8 cellular contexts compared by ENCODE assay signal in the genomic region with DNA sequence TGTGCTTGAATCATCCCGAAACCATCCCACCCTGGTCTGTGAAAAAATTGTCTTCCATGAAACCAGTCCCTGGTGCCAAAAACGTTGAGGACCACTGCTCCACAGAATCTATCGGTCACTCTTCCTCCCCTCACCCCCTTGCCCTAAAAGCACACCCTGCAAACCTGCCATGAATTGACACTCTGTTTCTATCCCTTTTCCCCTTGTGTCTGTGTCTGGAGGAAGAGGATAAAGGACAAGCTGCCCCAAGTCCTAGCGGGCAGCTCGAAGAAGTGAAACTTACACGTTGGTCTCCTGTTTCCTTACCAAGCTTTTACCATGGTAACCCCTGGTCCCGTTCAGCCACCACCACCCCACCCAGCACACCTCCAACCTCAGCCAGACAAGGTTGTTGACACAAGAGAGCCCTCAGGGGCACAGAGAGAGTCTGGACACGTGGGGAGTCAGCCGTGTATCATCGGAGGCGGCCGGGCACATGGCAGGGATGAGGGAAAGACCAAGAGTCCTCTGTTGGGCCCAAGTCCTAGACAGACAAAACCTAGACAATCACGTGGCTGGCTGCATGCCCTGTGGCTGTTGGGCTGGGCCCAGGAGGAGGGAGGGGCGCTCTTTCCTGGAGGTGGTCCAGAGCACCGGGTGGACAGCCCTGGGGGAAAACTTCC.
A peak's percentile ranks its signal among the peaks of the same experiment; 100 is the strongest.
DNase-seq lines count a peak whose midpoint lies in the region; ATAC-seq lines count a peak whose summit lies in the region.

No MANE protein-coding gene starts in this region.

- H3K4me1 ChIP-seq in mucosa of rectum (ENCODE audit: control insufficient read depth in 2 of 2, insufficient read depth in 2 of 2, low read length in 2 of 2): peaks cover 8 to 17% of the 10 kb centered on the region in 2 donors

- peaks cover 27 to 31% of the 10 kb centered on the region in 2 donors for H3K4me1 Mint-ChIP-seq in effector memory CD8-positive, alpha-beta T cell (ENCODE audit: low read depth in 2 of 2)

- no peaks in the 10 kb centered on the region for H3K9me3 ChIP-seq in mucosa of rectum (ENCODE audit: control insufficient read depth in 2 of 2, low read length in 2 of 2)

- H3K36me3 Mint-ChIP-seq in effector memory CD8-positive, alpha-beta T cell (ENCODE audit: insufficient read depth): no peaks in the 10 kb centered on the region

- no peaks in the 10 kb centered on the region for H3K36me3 ChIP-seq in mucosa of rectum (ENCODE audit: control insufficient read depth in 2 of 2, insufficient read depth in 2 of 2, low read length in 2 of 2)

- peak overlapping the region; percentile 64 to 74 for H3K4me3 Mint-ChIP-seq in effector memory CD8-positive, alpha-beta T cell

- ATAC-seq in GM21423 (IDR thresholded peaks at IDR 0.05; ENCODE audit: unreplicated experiment) (peak; percentile 41), HG03571 (IDR thresholded peaks at IDR 0.05; ENCODE audit: unreplicated experiment) (no peak)
- peak; percentile 59 for ATAC-seq in effector memory CD8-positive, alpha-beta T cell (replicated peaks)

- peak overlapping the region; percentile 20 to 63 for H3K27ac Mint-ChIP-seq in effector memory CD8-positive, alpha-beta T cell

- no peaks in the 10 kb centered on the region for H3K9me3 Mint-ChIP-seq in effector memory CD8-positive, alpha-beta T cell

- H3K4me3 ChIP-seq in mucosa of rectum (ENCODE audit: low read length in 2 of 2): peak overlapping the region in 1 of 2 donors; percentile 48

- peak overlapping the region; percentile 44 to 45 for H3K27ac ChIP-seq in mucosa of rectum (ENCODE audit: low read depth in 2 of 2, low read length in 2 of 2)

- peaks cover 0 to 3% of the 10 kb centered on the region in 2 donors for H3K27me3 ChIP-seq in mucosa of rectum (ENCODE audit: control insufficient read depth in 2 of 2, insufficient read depth in 2 of 2, low read length in 2 of 2)

- peak; percentile 54 for DNase-seq in AG20443 (ENCODE audit: low spot score)
- peak; percentile 67 for DNase-seq in NCI-H2196 (lab: John Stamatoyannopoulos, UW; ENCODE audit: unreplicated experiment)
- peak in 2 of 3 experiments; percentile 7 to 8 for DNase-seq in effector memory CD8-positive, alpha-beta T cell
- DNase-seq in DMS53 treated with DMSO at 0.1 percent for 48 hours (lab: John Stamatoyannopoulos, UW; ENCODE audit: unreplicated experiment): no peak
- no peak for DNase-seq in SIG-M5 treated with dmso at 0.1 percent for 504 hours (lab: John Stamatoyannopoulos, UW; ENCODE audit: unreplicated experiment)

- H3K9ac ChIP-seq in mucosa of rectum (ENCODE audit: low read depth in 1 of 2, low read length in 2 of 2): no peak overlapping the region

- peaks cover 53 to 79% of the 10 kb centered on the region in 2 donors for H3K27me3 Mint-ChIP-seq in effector memory CD8-positive, alpha-beta T cell

Comparison
In these comparisons a context has a peak if more than half of its experiments do, and no peak if none do; other contexts are left out.
1. DNase-seq: peak in AG20443 (single experiment), NCI-H2196 (single experiment) and effector memory CD8-positive, alpha-beta T cell (2 of 3); none in DMS53 treated with DMSO at 0.1 percent for 48 hours (single experiment) and SIG-M5 treated with dmso at 0.1 percent for 504 hours (single experiment).